Comparison of ENCODE assay signal across 1 cellular context in genomic region chr19:13033819-13034611, GRCh38.
TF ChIP-seq lines count a peak whose summit lies in the region.

No MANE protein-coding gene starts in this region.

TF ChIP-seq in HepG2, 621 proteins besides CTCF, POLR2A, EP300 and RAD21 (continued from another document and continues in another):
- peak; percentile 14; the same call in 1 of the 2 replicates for TF ChIP-seq CEBPG (CRISPR knock-in tag; IDR thresholded peaks at IDR 0.05)
- TF ChIP-seq SMARCE1 (IDR thresholded peaks at IDR 0.05; ENCODE audit: borderline replicate concordance) = no peak
- peak; percentile 22; the same call in 1 of the 2 replicates for TF ChIP-seq GABPB1 (CRISPR knock-in tag; IDR thresholded peaks at IDR 0.05)
- no peak for TF ChIP-seq FOXJ3 (CRISPR knock-in tag; IDR thresholded peaks at IDR 0.05; ENCODE audit: borderline replicate concordance)
- TF ChIP-seq, protein P1, sequence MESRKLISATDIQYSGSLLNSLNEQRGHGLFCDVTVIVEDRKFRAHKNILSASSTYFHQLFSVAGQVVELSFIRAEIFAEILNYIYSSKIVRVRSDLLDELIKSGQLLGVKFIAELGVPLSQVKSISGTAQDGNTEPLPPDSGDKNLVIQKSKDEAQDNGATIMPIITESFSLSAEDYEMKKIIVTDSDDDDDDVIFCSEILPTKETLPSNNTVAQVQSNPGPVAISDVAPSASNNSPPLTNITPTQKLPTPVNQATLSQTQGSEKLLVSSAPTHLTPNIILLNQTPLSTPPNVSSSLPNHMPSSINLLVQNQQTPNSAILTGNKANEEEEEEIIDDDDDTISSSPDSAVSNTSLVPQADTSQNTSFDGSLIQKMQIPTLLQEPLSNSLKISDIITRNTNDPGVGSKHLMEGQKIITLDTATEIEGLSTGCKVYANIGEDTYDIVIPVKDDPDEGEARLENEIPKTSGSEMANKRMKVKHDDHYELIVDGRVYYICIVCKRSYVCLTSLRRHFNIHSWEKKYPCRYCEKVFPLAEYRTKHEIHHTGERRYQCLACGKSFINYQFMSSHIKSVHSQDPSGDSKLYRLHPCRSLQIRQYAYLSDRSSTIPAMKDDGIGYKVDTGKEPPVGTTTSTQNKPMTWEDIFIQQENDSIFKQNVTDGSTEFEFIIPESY (CRISPR knock-in tag; IDR thresholded peaks at IDR 0.05) = peak; percentile 88
- TF ChIP-seq ZMYM3 (CRISPR knock-in tag; IDR thresholded peaks at IDR 0.05) = peak; percentile 70
- 0 out of 2 replicates have a peak, but pooled peaks have one; percentile 46 for TF ChIP-seq KDM1A (CRISPR knock-in tag; IDR thresholded peaks at IDR 0.05)
- TF ChIP-seq, protein P2, sequence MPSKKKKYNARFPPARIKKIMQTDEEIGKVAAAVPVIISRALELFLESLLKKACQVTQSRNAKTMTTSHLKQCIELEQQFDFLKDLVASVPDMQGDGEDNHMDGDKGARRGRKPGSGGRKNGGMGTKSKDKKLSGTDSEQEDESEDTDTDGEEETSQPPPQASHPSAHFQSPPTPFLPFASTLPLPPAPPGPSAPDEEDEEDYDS (CRISPR knock-in tag; IDR thresholded peaks at IDR 0.05) = peak; percentile 23; the same call in 1 of the 2 replicates
- no peak for TF ChIP-seq REL (CRISPR knock-in tag; conservative IDR thresholded peaks at IDR 0.05)
- TF ChIP-seq THRA (CRISPR knock-in tag; IDR thresholded peaks at IDR 0.05; ENCODE audit: borderline replicate concordance) = peak; percentile 62; the same call in 1 of the 2 replicates
- TF ChIP-seq, protein P3, sequence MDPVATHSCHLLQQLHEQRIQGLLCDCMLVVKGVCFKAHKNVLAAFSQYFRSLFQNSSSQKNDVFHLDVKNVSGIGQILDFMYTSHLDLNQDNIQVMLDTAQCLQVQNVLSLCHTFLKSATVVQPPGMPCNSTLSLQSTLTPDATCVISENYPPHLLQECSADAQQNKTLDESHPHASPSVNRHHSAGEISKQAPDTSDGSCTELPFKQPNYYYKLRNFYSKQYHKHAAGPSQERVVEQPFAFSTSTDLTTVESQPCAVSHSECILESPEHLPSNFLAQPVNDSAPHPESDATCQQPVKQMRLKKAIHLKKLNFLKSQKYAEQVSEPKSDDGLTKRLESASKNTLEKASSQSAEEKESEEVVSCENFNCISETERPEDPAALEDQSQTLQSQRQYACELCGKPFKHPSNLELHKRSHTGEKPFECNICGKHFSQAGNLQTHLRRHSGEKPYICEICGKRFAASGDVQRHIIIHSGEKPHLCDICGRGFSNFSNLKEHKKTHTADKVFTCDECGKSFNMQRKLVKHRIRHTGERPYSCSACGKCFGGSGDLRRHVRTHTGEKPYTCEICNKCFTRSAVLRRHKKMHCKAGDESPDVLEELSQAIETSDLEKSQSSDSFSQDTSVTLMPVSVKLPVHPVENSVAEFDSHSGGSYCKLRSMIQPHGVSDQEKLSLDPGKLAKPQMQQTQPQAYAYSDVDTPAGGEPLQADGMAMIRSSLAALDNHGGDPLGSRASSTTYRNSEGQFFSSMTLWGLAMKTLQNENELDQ (CRISPR knock-in tag; IDR thresholded peaks at IDR 0.05; ENCODE audit: borderline replicate concordance) = no peak
- peak; percentile 87 for TF ChIP-seq XRCC5 (optimal IDR thresholded peaks at IDR 0.05; ENCODE audit: low read length)
- TF ChIP-seq HES4 (CRISPR knock-in tag; IDR thresholded peaks at IDR 0.05; ENCODE audit: borderline replicate concordance) = no peak
- TF ChIP-seq, protein P4, sequence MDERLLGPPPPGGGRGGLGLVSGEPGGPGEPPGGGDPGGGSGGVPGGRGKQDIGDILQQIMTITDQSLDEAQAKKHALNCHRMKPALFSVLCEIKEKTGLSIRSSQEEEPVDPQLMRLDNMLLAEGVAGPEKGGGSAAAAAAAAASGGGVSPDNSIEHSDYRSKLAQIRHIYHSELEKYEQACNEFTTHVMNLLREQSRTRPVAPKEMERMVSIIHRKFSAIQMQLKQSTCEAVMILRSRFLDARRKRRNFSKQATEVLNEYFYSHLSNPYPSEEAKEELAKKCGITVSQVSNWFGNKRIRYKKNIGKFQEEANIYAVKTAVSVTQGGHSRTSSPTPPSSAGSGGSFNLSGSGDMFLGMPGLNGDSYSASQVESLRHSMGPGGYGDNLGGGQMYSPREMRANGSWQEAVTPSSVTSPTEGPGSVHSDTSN (CRISPR knock-in tag; IDR thresholded peaks at IDR 0.05) = no peak
- peak; percentile 39; the same call in 1 of the 2 replicates for TF ChIP-seq ZNF768 (CRISPR knock-in tag; IDR thresholded peaks at IDR 0.05)
- TF ChIP-seq, protein P5, sequence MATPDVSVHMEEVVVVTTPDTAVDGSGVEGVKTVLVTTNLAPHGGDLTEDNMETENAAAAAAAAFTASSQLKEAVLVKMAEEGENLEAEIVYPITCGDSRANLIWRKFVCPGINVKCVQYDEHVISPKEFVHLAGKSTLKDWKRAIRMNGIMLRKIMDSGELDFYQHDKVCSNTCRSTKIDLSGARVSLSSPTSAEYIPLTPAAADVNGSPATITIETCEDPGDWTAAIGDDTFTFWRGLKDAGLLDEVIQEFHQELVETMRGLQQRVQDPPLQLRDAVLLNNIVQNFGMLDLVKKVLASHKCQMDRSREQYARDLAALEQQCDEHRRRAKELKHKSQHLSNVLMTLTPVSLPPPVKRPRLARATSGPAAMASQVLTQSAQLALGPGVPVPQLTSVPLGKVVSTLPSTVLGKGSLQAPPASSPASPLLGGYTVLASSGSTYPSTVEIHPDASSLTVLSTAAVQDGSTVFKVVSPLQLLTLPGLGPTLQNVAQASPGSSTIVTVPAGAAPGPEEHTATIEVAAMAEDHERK (CRISPR knock-in tag; IDR thresholded peaks at IDR 0.05; ENCODE audit: low read depth) = no peak
- TF ChIP-seq, protein P6, sequence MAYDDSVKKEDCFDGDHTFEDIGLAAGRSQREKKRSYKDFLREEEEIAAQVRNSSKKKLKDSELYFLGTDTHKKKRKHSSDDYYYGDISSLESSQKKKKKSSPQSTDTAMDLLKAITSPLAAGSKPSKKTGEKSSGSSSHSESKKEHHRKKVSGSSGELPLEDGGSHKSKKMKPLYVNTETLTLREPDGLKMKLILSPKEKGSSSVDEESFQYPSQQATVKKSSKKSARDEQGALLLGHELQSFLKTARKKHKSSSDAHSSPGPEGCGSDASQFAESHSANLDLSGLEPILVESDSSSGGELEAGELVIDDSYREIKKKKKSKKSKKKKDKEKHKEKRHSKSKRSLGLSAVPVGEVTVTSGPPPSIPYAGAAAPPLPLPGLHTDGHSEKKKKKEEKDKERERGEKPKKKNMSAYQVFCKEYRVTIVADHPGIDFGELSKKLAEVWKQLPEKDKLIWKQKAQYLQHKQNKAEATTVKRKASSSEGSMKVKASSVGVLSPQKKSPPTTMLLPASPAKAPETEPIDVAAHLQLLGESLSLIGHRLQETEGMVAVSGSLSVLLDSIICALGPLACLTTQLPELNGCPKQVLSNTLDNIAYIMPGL (CRISPR knock-in tag; IDR thresholded peaks at IDR 0.05; ENCODE audit: borderline replicate concordance in 1 of 2, low read depth in 1 of 2) = peak in 1 of 2 experiments; percentile 24; a peak in 1 of 4 replicates
- no peak for TF ChIP-seq MXD3 (CRISPR knock-in tag; IDR thresholded peaks at IDR 0.05)
- TF ChIP-seq ZBTB8A (CRISPR knock-in tag; IDR thresholded peaks at IDR 0.05; ENCODE audit: borderline replicate concordance, low read depth) = no peak
- no peak for TF ChIP-seq SIN3A (IDR thresholded peaks at IDR 0.05; ENCODE audit: borderline replicate concordance, low read depth, low read length)
- peak; percentile 20; the same call in 1 of the 2 replicates for TF ChIP-seq FOSL2 (CRISPR knock-in tag; IDR thresholded peaks at IDR 0.05)
- no peak for TF ChIP-seq SMAD3 (CRISPR knock-in tag; IDR thresholded peaks at IDR 0.05)
- TF ChIP-seq ZNF331 (CRISPR knock-in tag; IDR thresholded peaks at IDR 0.05) = 0 out of 2 replicates have a peak, but pooled peaks have one; percentile 30
- no peak for TF ChIP-seq ZNF33B (CRISPR knock-in tag; IDR thresholded peaks at IDR 0.05)
- no peak for TF ChIP-seq NONO (IDR thresholded peaks at IDR 0.05)
- TF ChIP-seq NONO (CRISPR knock-in tag; conservative IDR thresholded peaks at IDR 0.05) = 0 out of 2 replicates have a peak, but pooled peaks have one; percentile 19
- TF ChIP-seq ZNF318 (CRISPR knock-in tag; IDR thresholded peaks at IDR 0.05) = no peak
- no peak for TF ChIP-seq U2AF2 (IDR thresholded peaks at IDR 0.05; ENCODE audit: low read depth, low read length)
- TF ChIP-seq ZNF710 (CRISPR knock-in tag; IDR thresholded peaks at IDR 0.05; ENCODE audit: borderline replicate concordance) = 0 out of 2 replicates have a peak, but pooled peaks have one; percentile 18
- TF ChIP-seq, protein P7, sequence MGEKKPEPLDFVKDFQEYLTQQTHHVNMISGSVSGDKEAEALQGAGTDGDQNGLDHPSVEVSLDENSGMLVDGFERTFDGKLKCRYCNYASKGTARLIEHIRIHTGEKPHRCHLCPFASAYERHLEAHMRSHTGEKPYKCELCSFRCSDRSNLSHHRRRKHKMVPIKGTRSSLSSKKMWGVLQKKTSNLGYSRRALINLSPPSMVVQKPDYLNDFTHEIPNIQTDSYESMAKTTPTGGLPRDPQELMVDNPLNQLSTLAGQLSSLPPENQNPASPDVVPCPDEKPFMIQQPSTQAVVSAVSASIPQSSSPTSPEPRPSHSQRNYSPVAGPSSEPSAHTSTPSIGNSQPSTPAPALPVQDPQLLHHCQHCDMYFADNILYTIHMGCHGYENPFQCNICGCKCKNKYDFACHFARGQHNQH (CRISPR knock-in tag; IDR thresholded peaks at IDR 0.05) = 0 out of 2 replicates have a peak, but pooled peaks have one; percentile 27
